28 cellular contexts compared by ENCODE assay signal in genomic region chr13:91531646-91532045, GRCh38.
"Had no signal": no experiment of that assay in that cellular context is flagged by ENCODE, and none has a peak within 500 bp of the region (broad histone marks: within the 10 kb centered on the region; RNA-seq: fewer than 3 reads in every experiment).

No MANE protein-coding gene starts in this region.

- FAIRE-seq: colon, endometrium, endothelial cell of umbilical vein, frontal cortex had no signal

- H3K27me3 ChIP-seq: colonic mucosa, dorsolateral prefrontal cortex, esophagus muscularis mucosa, esophagus squamous epithelium, foreskin keratinocyte, gastrocnemius medialis, gastroesophageal sphincter, heart left ventricle had no signal

- H3K36me3 ChIP-seq: colonic mucosa, esophagus muscularis mucosa, esophagus squamous epithelium, gastrocnemius medialis, gastroesophageal sphincter, heart left ventricle, heart right ventricle had no signal

- H3K27ac ChIP-seq: colonic mucosa, coronary artery, dorsolateral prefrontal cortex, epithelial cell of prostate, esophagus muscularis mucosa, esophagus squamous epithelium, foreskin keratinocyte, gastrocnemius medialis, gastroesophageal sphincter, heart left ventricle, heart right ventricle had no signal

- H3K4me3 ChIP-seq: colonic mucosa, coronary artery, esophagus muscularis mucosa, esophagus squamous epithelium, gastrocnemius medialis, gastroesophageal sphincter, heart left ventricle, heart right ventricle had no signal

- ATAC-seq: effector memory CD8-positive, alpha-beta T cell; esophagus mucosa; foreskin keratinocyte; gastrocnemius medialis; gastroesophageal sphincter; heart left ventricle; heart right ventricle had no signal

- DNase-seq: colonic mucosa; cortex of kidney; dermis blood vessel endothelial cell; dorsolateral prefrontal cortex; effector CD4-positive, alpha-beta T cell; effector CD8-positive, alpha-beta T cell; effector memory CD4-positive, alpha-beta T cell; effector memory CD8-positive, alpha-beta T cell; endodermal cell; erythroblast; esophagus squamous epithelium; foreskin fibroblast; foreskin keratinocyte; foreskin melanocyte; gastrocnemius medialis; glutamatergic neuron; head of caudate nucleus; heart left ventricle; heart right ventricle had no signal

- H3K9me3 ChIP-seq: colonic mucosa, esophagus muscularis mucosa, esophagus squamous epithelium, gastrocnemius medialis, gastroesophageal sphincter, heart left ventricle had no signal

- H3K4me1 ChIP-seq: colonic mucosa, esophagus muscularis mucosa, esophagus squamous epithelium, foreskin keratinocyte, gastrocnemius medialis, gastroesophageal sphincter, heart left ventricle, heart right ventricle had no signal
